ENCODE assay signal across 20 cellular contexts in genomic region chr13:94705081-94705751, GRCh38. TPM values are rescaled to one million over a fixed set of nuclear protein-coding genes. Genes with fewer than 3 reads are reported as not detected.
DNase-seq lines count a peak whose midpoint lies in the region; ATAC-seq and TF ChIP-seq lines count a peak whose summit lies in the region.
"Had no signal": no experiment of that assay in that cellular context is flagged by ENCODE, and none has a peak within 500 bp of the region (broad histone marks: within the 10 kb centered on the region; RNA-seq: fewer than 3 reads in every experiment).

No MANE protein-coding gene starts in this region.

- CTCF ChIA-PET in activated CD4-positive, alpha-beta T cell treated with anti-CD3 and anti-CD28 coated beads for 36 hours (lab: Charles Lee) = no interaction called here

- intact Hi-C loops in activated CD4-positive, alpha-beta T cell treated with anti-CD3 and anti-CD28 coated beads for 36 hours (cut with DNase I, micrococcal nuclease) = loop anchor here (5.0 to 10.0 kb wide), 2 partner anchors 270 to 1478 kb away; partner anchors contain the start of gene GPC6 (in 1 of the 2)
- intact Hi-C loops in lower leg skin (cut with DNase I; ENCODE audit: low total_unique reads) = no loop called here

- H3K36me3 Mint-ChIP-seq in activated CD4-positive, alpha-beta T cell treated with anti-CD3 and anti-CD28 coated beads for 36 hours (ENCODE audit: low read depth) = no peaks in the 10 kb centered on the region
- peaks cover 1% of the 10 kb centered on the region for H3K36me3 Mint-ChIP-seq in progenitor cell of endocrine pancreas (ENCODE audit: insufficient read depth)
- H3K36me3 Mint-ChIP-seq: mesothelial cell of epicardium had no signal

- TF ChIP-seq CTCF in fibroblast of villous mesenchyme (IDR thresholded peaks at IDR 0.05; ENCODE audit: insufficient read depth, low read depth, low read length) (no peak), progenitor cell of endocrine pancreas (IDR thresholded peaks at IDR 0.05; ENCODE audit: unreplicated experiment) (no peak), lower leg skin (IDR thresholded peaks at IDR 0.05) (no peak)

- H3K27me3 Mint-ChIP-seq in activated CD4-positive, alpha-beta T cell treated with anti-CD3 and anti-CD28 coated beads for 36 hours = peaks cover 87% of the 10 kb centered on the region
- peaks cover 89% of the 10 kb centered on the region for H3K27me3 Mint-ChIP-seq in progenitor cell of endocrine pancreas

- POLR2A ChIA-PET in activated CD4-positive, alpha-beta T cell treated with anti-CD3 and anti-CD28 coated beads for 36 hours (lab: Charles Lee) = no interaction called here

- no peak overlapping the region for H3K9ac ChIP-seq in SK-N-MC (ENCODE audit: insufficient read length)

- TF ChIP-seq POLR2A in GM18505 (IDR thresholded peaks at IDR 0.05; ENCODE audit: borderline replicate concordance, extremely low read depth, insufficient read depth, insufficient read length) = no peak
- no peak for TF ChIP-seq POLR2A in lower leg skin (IDR thresholded peaks at IDR 0.05)

- H3K4me3 Mint-ChIP-seq in activated CD4-positive, alpha-beta T cell treated with anti-CD3 and anti-CD28 coated beads for 36 hours = no peak overlapping the region
- no peak overlapping the region for H3K4me3 Mint-ChIP-seq in progenitor cell of endocrine pancreas (ENCODE audit: low read depth)
- H3K4me3 Mint-ChIP-seq: B cell, mesothelial cell of epicardium, natural killer cell had no signal

- H3K4me1 Mint-ChIP-seq in activated CD4-positive, alpha-beta T cell treated with anti-CD3 and anti-CD28 coated beads for 36 hours = peaks cover 16% of the 10 kb centered on the region
- peaks cover 32% of the 10 kb centered on the region for H3K4me1 Mint-ChIP-seq in progenitor cell of endocrine pancreas (ENCODE audit: low read depth)

- H3K9me3 ChIP-seq in SK-N-MC (ENCODE audit: low read depth, low read length) = no peaks in the 10 kb centered on the region

- in situ Hi-C loops in ACHN (cut with HindIII; ENCODE audit: low pct_ligation_motif_present, low pct_unique_long_range_greater_than_20kb, low sequenced_read_pairs) = no loop called here

- DNase-seq in activated CD4-positive, alpha-beta T cell treated with anti-CD3 and anti-CD28 coated beads for 48 hours = peak; percentile 4
- DNase-seq in activated CD4-positive, alpha-beta T cell treated with anti-CD3 and anti-CD28 coated beads for 36 hours = no peak
- no peak for DNase-seq in SK-N-MC (ENCODE audit: low read depth, low spot score)
- peak; percentile 8 for DNase-seq in fibroblast of villous mesenchyme (ENCODE audit: low read depth)
- no peak for DNase-seq in progenitor cell of endocrine pancreas (ENCODE audit: low spot score, unreplicated experiment)
- DNase-seq in ACHN = no peak
- no peak for DNase-seq in lower leg skin (ENCODE audit: low spot score in 2 of 2)
- DNase-seq: brain microvascular endothelial cell, COR-L47, DND-41, KBM-7, natural killer cell, NCI-H146, NCI-H748 treated with DMSO at 0.1 percent for 48 hours, OCI-M1, sigmoid colon had no signal

- no peaks in the 10 kb centered on the region for H3K36me3 ChIP-seq in SK-N-MC (ENCODE audit: insufficient read depth, low read length)
- H3K36me3 ChIP-seq: brain microvascular endothelial cell, sigmoid colon had no signal

- H3K27ac Mint-ChIP-seq in activated CD4-positive, alpha-beta T cell treated with anti-CD3 and anti-CD28 coated beads for 36 hours = no peak overlapping the region
- peak overlapping the region; percentile 39 for H3K27ac Mint-ChIP-seq in progenitor cell of endocrine pancreas
- H3K27ac Mint-ChIP-seq: B cell, mesothelial cell of epicardium, natural killer cell had no signal

- no peaks in the 10 kb centered on the region for H3K9me3 Mint-ChIP-seq in activated CD4-positive, alpha-beta T cell treated with anti-CD3 and anti-CD28 coated beads for 36 hours (ENCODE audit: low read depth)
- no peaks in the 10 kb centered on the region for H3K9me3 Mint-ChIP-seq in progenitor cell of endocrine pancreas (ENCODE audit: low read depth)
- H3K9me3 Mint-ChIP-seq: mesothelial cell of epicardium, natural killer cell had no signal

- WGBS in lower leg skin, 2 donors = 29 to 42% methylated on average over 31 to 33 of the region's 33 CpGs

- ATAC-seq in activated CD4-positive, alpha-beta T cell treated with anti-CD3 and anti-CD28 coated beads for 36 hours = no peak
- no peak for ATAC-seq in GM18505 (IDR thresholded peaks at IDR 0.05; ENCODE audit: unreplicated experiment)
- ATAC-seq: left lobe of liver, natural killer cell had no signal

- no peak overlapping the region for H3K27ac ChIP-seq in SK-N-MC
- H3K27ac ChIP-seq: brain microvascular endothelial cell, sigmoid colon had no signal

- H3K4me3 ChIP-seq in SK-N-MC (peak overlapping the region; percentile 64), fibroblast of villous mesenchyme (ENCODE audit: low read depth, low read length) (no peak overlapping the region), lower leg skin (ENCODE audit: low read depth, poor library complexity, severe bottlenecking) (no peak overlapping the region)
- H3K4me3 ChIP-seq: sigmoid colon had no signal

RNA-seq across cellular contexts. Expression of gene SOX21, which starts 7.1 kb away (rescaled TPM):
- not detected for total RNA-seq in activated CD4-positive, alpha-beta T cell treated with anti-CD3 and anti-CD28 coated beads for 36 hours
- total RNA-seq in fibroblast of villous mesenchyme (not detected in 2 replicates), progenitor cell of endocrine pancreas (44.7 and 61.1 TPM in 2 replicates), lower leg skin (10 to 100 TPM; 20.5 to 28.0 (median 26.8) TPM)
- total RNA-seq: B cell, left lobe of liver, mesothelial cell of epicardium, natural killer cell, sigmoid colon had no signal

Comparison
In these comparisons a context has a peak if more than half of its experiments do, and no peak if none do; other contexts are left out.
1. DNase-seq: peak in activated CD4-positive, alpha-beta T cell treated with anti-CD3 and anti-CD28 coated beads for 48 hours (single experiment) and fibroblast of villous mesenchyme (single experiment); none in activated CD4-positive, alpha-beta T cell treated with anti-CD3 and anti-CD28 coated beads for 36 hours (single experiment), SK-N-MC (single experiment), progenitor cell of endocrine pancreas (single experiment), ACHN (single experiment) and lower leg skin (0 of 2).
2. RNA of gene SOX21, which starts 7.1 kb away (total RNA-seq): 44.7 to 61.1 TPM in progenitor cell of endocrine pancreas and 20.5 to 28.0 TPM in lower leg skin; not detected in activated CD4-positive, alpha-beta T cell treated with anti-CD3 and anti-CD28 coated beads for 36 hours and not detected in fibroblast of villous mesenchyme; every median in the first group is over 10 times any median in the second.